ENCODE assay signal across 21 cellular contexts in genomic region chr4:174236359-174236758, GRCh38. TPM values are rescaled to one million over a fixed set of nuclear protein-coding genes. Genes with fewer than 3 reads are reported as not detected.
DNase-seq lines count a peak whose midpoint lies in the region; ATAC-seq, FAIRE-seq and TF ChIP-seq lines count a peak whose summit lies in the region.
"Had no signal": no experiment of that assay in that cellular context is flagged by ENCODE, and none has a peak within 500 bp of the region (broad histone marks: within the 10 kb centered on the region; RNA-seq: fewer than 3 reads in every experiment).

No MANE protein-coding gene starts in this region.

- peaks cover 28 to 36% of the 10 kb centered on the region in 2 donors for H3K36me3 Mint-ChIP-seq in CD14-positive monocyte

- no peaks in the 10 kb centered on the region for H3K4me1 ChIP-seq in liver (ENCODE audit: control insufficient read depth in 4 of 4, insufficient read depth in 4 of 4, low read length in 3 of 4)
- H3K4me1 ChIP-seq: A549; BLaER1 treated with 17β-estradiol and CSF1 and Interleukin-3, amounts not matched to agents 10 nM and 100 nM had no signal

- H3K36me3 ChIP-seq in liver (ENCODE audit: control insufficient read depth in 4 of 4, insufficient read depth in 3 of 4, low read depth in 1 of 4, low read length in 3 of 4): peaks cover 0 to 18% (median 5%) of the 10 kb centered on the region in 4 donors

- DNase-seq in NCI-H2227 (lab: John Stamatoyannopoulos, UW; ENCODE audit: unreplicated experiment) (no peak), CD14-positive monocyte (ENCODE audit: low spot score) (no peak)
- DNase-seq: ACHN; AML-193; BE2C; Calu3; CD4-positive, alpha-beta memory T cell; COR-L47; DMS53; DMS79 treated with DMSO at 0.1 percent for 48 hours; H9 had no signal

- H3K4me3 ChIP-seq in liver (ENCODE audit: low read depth in 1 of 3, low read length in 3 of 3): no peak overlapping the region
- H3K4me3 ChIP-seq: A549; BLaER1 treated with 17β-estradiol and CSF1 and Interleukin-3, amounts not matched to agents 10 nM and 100 nM; GM23338 had no signal

- intact Hi-C loops in CD14-positive monocyte (cut with micrococcal nuclease): no loop called here

- H3K27me3 ChIP-seq in liver (ENCODE audit: control insufficient read depth in 4 of 4, insufficient read depth in 4 of 4, low read length in 3 of 4): no peaks in the 10 kb centered on the region
- H3K27me3 ChIP-seq: BE2C; BLaER1 treated with 17β-estradiol and CSF1 and Interleukin-3, amounts not matched to agents 10 nM and 100 nM had no signal

- H3K27ac Mint-ChIP-seq in CD14-positive monocyte: no peak overlapping the region
- H3K27ac Mint-ChIP-seq: CD4-positive, alpha-beta memory T cell; GM23338; H9 had no signal

- H3K4me3 Mint-ChIP-seq in CD14-positive monocyte: no peak overlapping the region
- H3K4me3 Mint-ChIP-seq: CD4-positive, alpha-beta memory T cell; GM23338; H9 had no signal

- H3K27me3 Mint-ChIP-seq in CD14-positive monocyte (ENCODE audit: low read depth in 3 of 3): no peaks in the 10 kb centered on the region
- H3K27me3 Mint-ChIP-seq: CD4-positive, alpha-beta memory T cell had no signal

- TF ChIP-seq RAD21 in liver (IDR thresholded peaks at IDR 0.05): no peak

- no peaks in the 10 kb centered on the region for H3K9me3 ChIP-seq in liver (ENCODE audit: control insufficient read depth in 4 of 4, low read length in 3 of 4)
- H3K9me3 ChIP-seq: A549; BE2C; BLaER1 treated with 17β-estradiol and CSF1 and Interleukin-3, amounts not matched to agents 10 nM and 100 nM had no signal

- no peaks in the 10 kb centered on the region for H3K9me3 Mint-ChIP-seq in CD14-positive monocyte
- H3K9me3 Mint-ChIP-seq: CD4-positive, alpha-beta memory T cell; GM23338; H9 had no signal

- peak; percentile 85 for FAIRE-seq in A204.1 (lab: Jason Lieb, UNC)
- peak; percentile 5 for FAIRE-seq in islet of Langerhans (lab: Jason Lieb, UNC)
- FAIRE-seq: A549, GM12892 had no signal

- WGBS in liver: 52% methylated on average over 3 of the region's 3 CpGs

- ATAC-seq in GM21528 (IDR thresholded peaks at IDR 0.05; ENCODE audit: low FRiP score, unreplicated experiment): no peak
- ATAC-seq: A549, GM23338, HCT116 had no signal

- H3K4me1 Mint-ChIP-seq in CD14-positive monocyte: no peaks in the 10 kb centered on the region
- H3K4me1 Mint-ChIP-seq: CD4-positive, alpha-beta memory T cell; GM23338; H9 had no signal

- no peak for TF ChIP-seq CTCF in liver (IDR thresholded peaks at IDR 0.05; ENCODE audit: low read depth, low read length, missing input control)
- no peak for TF ChIP-seq CTCF in CD14-positive monocyte (IDR thresholded peaks at IDR 0.05)

- no peak overlapping the region for H3K27ac ChIP-seq in liver (ENCODE audit: low read depth in 1 of 2, low read length in 2 of 2)
- H3K27ac ChIP-seq: 22Rv1; A549; BLaER1 treated with 17β-estradiol and CSF1 and Interleukin-3, amounts not matched to agents 10 nM and 100 nM had no signal

- H3K9ac ChIP-seq in liver (ENCODE audit: low read depth in 1 of 2, low read length in 2 of 2): no peak overlapping the region
- H3K9ac ChIP-seq: BLaER1 treated with 17β-estradiol and CSF1 and Interleukin-3, amounts not matched to agents 10 nM and 100 nM had no signal

TF ChIP-seq in liver, 16 proteins besides CTCF, POLR2A, EP300 and RAD21:
- peak; percentile 42 to 57 for TF ChIP-seq HNF4A (conservative IDR thresholded peaks at IDR 0.05)
- TF ChIP-seq RXRA (IDR thresholded peaks at IDR 0.05): no peak

RNA-seq across cellular contexts. Expression of gene FBXO8, which starts 47.1 kb away (rescaled TPM):
- total RNA-seq in liver: 10 to 100 TPM; 31.2 to 56.1 TPM
- polyA plus RNA-seq in liver (10 to 100 TPM; 15.0 to 38.9 TPM), CD14-positive monocyte (1 to 10 TPM; 3.9 to 6.5 TPM)

RNA-seq across cellular contexts. Expression of gene CEP44, which starts 47.4 kb away (rescaled TPM):
- total RNA-seq in liver: 10 to 100 TPM in 1 of 2 donors, 1 to 10 TPM in 1; 9.6 to 18.7 TPM
- polyA plus RNA-seq in liver (1 to 10 TPM; 2.2 to 2.5 TPM), CD14-positive monocyte (1 to 10 TPM; 1.9 to 3.3 TPM)
